23 cellular contexts compared by ENCODE assay signal in genomic region chr12:48973084-48973483, GRCh38. TPM values are rescaled to one million over a fixed set of nuclear protein-coding genes. Genes with fewer than 3 reads are reported as not detected.
"Had no signal": no experiment of that assay in that cellular context is flagged by ENCODE, and none has a peak within 500 bp of the region (broad histone marks: within the 10 kb centered on the region; RNA-seq: fewer than 3 reads in every experiment).

No MANE protein-coding gene starts in this region.

- H3K4me3 Mint-ChIP-seq: activated naive CD4-positive, alpha-beta T cell treated with anti-CD3 and anti-CD28 coated beads, Interleukin-2, amount 50 U/mL, for 24 hours had no signal

- H3K9me3 ChIP-seq: ascending aorta, breast epithelium, sigmoid colon, stomach had no signal

- H3K36me3 ChIP-seq: ascending aorta, breast epithelium, sigmoid colon, stomach had no signal

- DNase-seq: activated CD4-positive, alpha-beta T cell treated with anti-CD3 and anti-CD28 coated beads for 1 hour; effector CD4-positive, alpha-beta T cell; hippocampal formation; midbrain; stomach; T-helper 2 cell had no signal

- H3K9me3 Mint-ChIP-seq: activated naive CD4-positive, alpha-beta T cell treated with anti-CD3 and anti-CD28 coated beads, Interleukin-2, amount 50 U/mL, for 24 hours; stimulated activated effector memory CD8-positive, alpha-beta T cell treated with anti-CD3 and anti-CD28 coated beads, Interleukin-12 subunit alpha, Interleukin-12 subunit beta, amount 100 ng/mL, for 72 hours had no signal

- H3K27ac Mint-ChIP-seq: activated naive CD4-positive, alpha-beta T cell treated with anti-CD3 and anti-CD28 coated beads, Interleukin-2, amount 50 U/mL, for 24 hours; stimulated activated effector memory CD8-positive, alpha-beta T cell treated with anti-CD3 and anti-CD28 coated beads, Interleukin-12 subunit alpha, Interleukin-12 subunit beta, amount 100 ng/mL, for 72 hours had no signal

- H3K27ac ChIP-seq: ascending aorta, breast epithelium, stomach, VCaP had no signal

- ATAC-seq: esophagus mucosa had no signal

- H3K36me3 Mint-ChIP-seq: activated naive CD4-positive, alpha-beta T cell treated with anti-CD3 and anti-CD28 coated beads, Interleukin-2, amount 50 U/mL, for 24 hours had no signal

- H3K4me3 ChIP-seq: ascending aorta, breast epithelium, sigmoid colon, stomach had no signal

RNA-seq across cellular contexts. Expression of gene WNT10B, which starts 1.5 kb away (rescaled TPM):
- total RNA-seq: left lobe of liver, osteocyte had no signal

RNA-seq across cellular contexts. Expression of gene WNT1, which starts 5.0 kb away (rescaled TPM):
- total RNA-seq: ascending aorta, breast epithelium, cerebellum, esophagus mucosa, left lobe of liver, mammary epithelial cell, myocyte, osteocyte, pulmonary artery endothelial cell, sigmoid colon, stomach, temporal lobe had no signal
- polyA plus RNA-seq: adipose tissue, keratinocyte, mammary epithelial cell, neural cell, stomach had no signal

RNA-seq across cellular contexts. Expression of gene DDN, which starts 26.1 kb away (rescaled TPM):
- total RNA-seq: ascending aorta, left lobe of liver had no signal
